ENCODE assay signal across 14 cellular contexts in genomic region chr7:135232720-135233119, GRCh38. TPM values are rescaled to one million over a fixed set of nuclear protein-coding genes. Genes with fewer than 3 reads are reported as not detected.
A peak's percentile ranks its signal among the peaks of the same experiment; 100 is the strongest.
DNase-seq lines count a peak whose midpoint lies in the region; ATAC-seq and TF ChIP-seq lines count a peak whose summit lies in the region.
"Had no signal": no experiment of that assay in that cellular context is flagged by ENCODE, and none has a peak within 500 bp of the region (broad histone marks: within the 10 kb centered on the region; RNA-seq: fewer than 3 reads in every experiment).

No MANE protein-coding gene starts in this region.

- DNase-seq in AG04450 (ENCODE audit: low read depth, low spot score) (no peak), GM12864 (ENCODE audit: low read depth) (no peak), fibroblast of mammary gland (ENCODE audit: low read depth) (no peak), T-cell (no peak), NCI-H774 (lab: John Stamatoyannopoulos, UW) (no peak)
- DNase-seq in CD4-positive, alpha-beta memory T cell = no peak
- DNase-seq in activated naive CD4-positive, alpha-beta T cell treated with anti-CD3 and anti-CD28 coated beads, Interleukin-2, amount 10 ng/mL, durations not matched to agents 7 days and 5 days = no peak
- DNase-seq: NK-92 treated with Interleukin-12 subunit alpha and Interleukin-12 subunit beta, amount 100 ng/mL, for 24 hours had no signal

- H3K27me3 ChIP-seq in AG04450 (ENCODE audit: control insufficient read depth, insufficient read depth, low read length) (no peaks in the 10 kb centered on the region), OCI-LY1 (ENCODE audit: insufficient read depth, low read length) (no peaks in the 10 kb centered on the region)
- H3K27me3 ChIP-seq in CD4-positive, alpha-beta memory T cell (ENCODE audit: insufficient read depth, low read length) = no peaks in the 10 kb centered on the region

- H3K36me3 ChIP-seq in OCI-LY1 (ENCODE audit: insufficient read depth, low read length) = no peaks in the 10 kb centered on the region
- H3K36me3 ChIP-seq in CD4-positive, alpha-beta memory T cell (ENCODE audit: insufficient read depth, low read length) = no peaks in the 10 kb centered on the region

- H3K4me1 ChIP-seq in OCI-LY1 (ENCODE audit: insufficient read depth, low read length, severe bottlenecking) = no peaks in the 10 kb centered on the region
- no peaks in the 10 kb centered on the region for H3K4me1 ChIP-seq in CD4-positive, alpha-beta memory T cell (ENCODE audit: insufficient read depth, low read length)

- no peak overlapping the region for H3K4me3 Mint-ChIP-seq in T-cell
- H3K4me3 Mint-ChIP-seq in CD4-positive, alpha-beta memory T cell = no peak overlapping the region
- no peak overlapping the region for H3K4me3 Mint-ChIP-seq in activated naive CD4-positive, alpha-beta T cell treated with anti-CD3 and anti-CD28 coated beads, Interleukin-2, amount 10 ng/mL, durations not matched to agents 7 days and 5 days

- H3K4me1 Mint-ChIP-seq in T-cell = peaks cover 0 to 5% (median 5%) of the 10 kb centered on the region in 3 donors
- H3K4me1 Mint-ChIP-seq in CD4-positive, alpha-beta memory T cell = peaks cover 0 to 3% (median 1%) of the 10 kb centered on the region in 4 donors
- peaks cover 10% of the 10 kb centered on the region for H3K4me1 Mint-ChIP-seq in activated naive CD4-positive, alpha-beta T cell treated with anti-CD3 and anti-CD28 coated beads, Interleukin-2, amount 10 ng/mL, durations not matched to agents 7 days and 5 days

- no peak for ATAC-seq in T-cell (replicated peaks in 1 of 4)

- H3K9me3 ChIP-seq in AG04450 (ENCODE audit: control insufficient read depth, insufficient read depth, low read length) = peaks cover 5% of the 10 kb centered on the region; the same call in 1 of the 2 replicates
- no peaks in the 10 kb centered on the region for H3K9me3 ChIP-seq in OCI-LY1 (ENCODE audit: low read length)
- no peaks in the 10 kb centered on the region for H3K9me3 ChIP-seq in CD4-positive, alpha-beta memory T cell (ENCODE audit: control insufficient read depth in 1 of 2, low read length in 2 of 2)

- TF ChIP-seq CTCF in AG04450 (IDR thresholded peaks at IDR 0.05; ENCODE audit: low read depth, low read length) (0 out of 2 replicates have a peak, but pooled peaks have one; percentile 6), GM12864 (IDR thresholded peaks at IDR 0.05; ENCODE audit: low read depth, low read length, missing control alignments) (peak; percentile 39), OCI-LY1 (IDR thresholded peaks at IDR 0.05; ENCODE audit: low read length) (peak; percentile 83), fibroblast of mammary gland (conservative IDR thresholded peaks at IDR 0.05; ENCODE audit: control insufficient read depth, insufficient read depth, low read depth, low read length) (peak; percentile 26)

- H3K4me3 ChIP-seq in AG04450 (ENCODE audit: low read depth, low read length) (no peak overlapping the region), GM12864 (ENCODE audit: low read depth, low read length) (no peak overlapping the region), OCI-LY1 (ENCODE audit: low read depth, low read length, poor library complexity, severe bottlenecking) (no peak overlapping the region), fibroblast of mammary gland (ENCODE audit: control insufficient read depth, low read depth, low read length) (no peak overlapping the region)
- no peak overlapping the region for H3K4me3 ChIP-seq in CD4-positive, alpha-beta memory T cell (ENCODE audit: low read length in 2 of 2)

- H3K27me3 Mint-ChIP-seq in T-cell = no peaks in the 10 kb centered on the region
- H3K27me3 Mint-ChIP-seq in CD4-positive, alpha-beta memory T cell = no peaks in the 10 kb centered on the region
- peaks cover 5% of the 10 kb centered on the region for H3K27me3 Mint-ChIP-seq in activated naive CD4-positive, alpha-beta T cell treated with anti-CD3 and anti-CD28 coated beads, Interleukin-2, amount 10 ng/mL, durations not matched to agents 7 days and 5 days

- no peaks in the 10 kb centered on the region for H3F3A ChIP-seq in OCI-LY1 (ENCODE audit: insufficient read depth, low read length)

- H3K27ac Mint-ChIP-seq in T-cell = no peak overlapping the region
- no peak overlapping the region for H3K27ac Mint-ChIP-seq in CD4-positive, alpha-beta memory T cell
- no peak overlapping the region for H3K27ac Mint-ChIP-seq in activated naive CD4-positive, alpha-beta T cell treated with anti-CD3 and anti-CD28 coated beads, Interleukin-2, amount 10 ng/mL, durations not matched to agents 7 days and 5 days

- CTCF ChIA-PET in AG04450 (lab: Charles Lee) (interaction anchor here (0.5 to 1.3 kb wide), 2 partner anchors 42 to 403 kb away, joined by 4 to 6 read pairs; no protein-coding TSS in a partner anchor), T-cell (lab: Charles Lee) (interaction anchor here in 1 of 2 donors (0.6 kb wide), 1 partner anchor 193 kb away, joined by 7 read pairs; no protein-coding TSS in a partner anchor)
- CTCF ChIA-PET in CD4-positive, alpha-beta memory T cell (lab: Charles Lee; ENCODE audit: partially characterized antibody) = no interaction called here
- CTCF ChIA-PET in activated naive CD4-positive, alpha-beta T cell treated with anti-CD3 and anti-CD28 coated beads, Interleukin-2, amount 10 ng/mL, durations not matched to agents 7 days and 5 days (lab: Charles Lee) = no interaction called here

- POLR2A ChIA-PET in AG04450 (lab: Yijun Ruan, JAX) = no interaction called here
- POLR2A ChIA-PET in T-cell (lab: Charles Lee) = no interaction called here
- POLR2A ChIA-PET in CD4-positive, alpha-beta memory T cell (lab: Charles Lee; ENCODE audit: partially characterized antibody) = no interaction called here

- H3K36me3 Mint-ChIP-seq in T-cell = no peaks in the 10 kb centered on the region
- H3K36me3 Mint-ChIP-seq in CD4-positive, alpha-beta memory T cell = no peaks in the 10 kb centered on the region
- H3K36me3 Mint-ChIP-seq in activated naive CD4-positive, alpha-beta T cell treated with anti-CD3 and anti-CD28 coated beads, Interleukin-2, amount 10 ng/mL, durations not matched to agents 7 days and 5 days = no peaks in the 10 kb centered on the region

- no peak overlapping the region for H2AFZ ChIP-seq in OCI-LY1 (ENCODE audit: low read length)

- H3K9me3 Mint-ChIP-seq in T-cell = no peaks in the 10 kb centered on the region
- H3K9me3 Mint-ChIP-seq in CD4-positive, alpha-beta memory T cell = peaks cover 0 to 2% (median 0%) of the 10 kb centered on the region in 8 donors
- no peaks in the 10 kb centered on the region for H3K9me3 Mint-ChIP-seq in activated naive CD4-positive, alpha-beta T cell treated with anti-CD3 and anti-CD28 coated beads, Interleukin-2, amount 10 ng/mL, durations not matched to agents 7 days and 5 days

- H3K79me2 ChIP-seq in OCI-LY1 (ENCODE audit: insufficient read depth, low read length) = no peaks in the 10 kb centered on the region

- no peak overlapping the region for H3K4me2 ChIP-seq in OCI-LY1 (ENCODE audit: low read length)

- no peaks in the 10 kb centered on the region for H3K9me2 ChIP-seq in OCI-LY1 (ENCODE audit: low read depth, low read length)

- no peak overlapping the region for H3K9ac ChIP-seq in OCI-LY1 (ENCODE audit: low read length)

- H4K20me1 ChIP-seq in OCI-LY1 (ENCODE audit: insufficient read depth, low read length) = no peaks in the 10 kb centered on the region

- intact Hi-C loops in CD4-positive, alpha-beta memory T cell (cut with micrococcal nuclease) = no loop called here

- H3K27ac ChIP-seq in AG04450 (ENCODE audit: low read depth, low read length) = no peak overlapping the region
- H3K27ac ChIP-seq in OCI-LY1 (ENCODE audit: low read depth, low read length, poor library complexity, severe bottlenecking) = no peak overlapping the region
- H3K27ac ChIP-seq in CD4-positive, alpha-beta memory T cell (ENCODE audit: low read depth, low read length) = no peak overlapping the region

RNA-seq across cellular contexts. Expression of gene STRA8, which starts 0.9 kb away (rescaled TPM):
- not detected in 2 replicates for polyA plus RNA-seq in AG04450 (2011; rRNA removed)
- not detected in 2 replicates for polyA minus RNA-seq in AG04450 (2011; rRNA and poly(A)+ RNA removed)
- not detected for total RNA-seq in T-cell
- total RNA-seq in CD4-positive, alpha-beta memory T cell = not detected
- not detected for polyA plus RNA-seq in CD4-positive, alpha-beta memory T cell
- total RNA-seq: cardiac septum, fibroblast of lung, LHCN-M2, omental fat pad had no signal
- polyA plus RNA-seq: fibroblast of lung, liver had no signal

RNA-seq across cellular contexts. Expression of gene WDR91, which starts 21.4 kb away (rescaled TPM):
- 6.3 and 6.8 TPM in 2 replicates for polyA plus RNA-seq in AG04450 (2011; rRNA removed)
- 11.6 and 12.2 TPM in 2 replicates for polyA minus RNA-seq in AG04450 (2011; rRNA and poly(A)+ RNA removed)
- total RNA-seq in T-cell = 10 to 100 TPM; 28.1 to 41.2 (median 37.6) TPM
- total RNA-seq in CD4-positive, alpha-beta memory T cell = 10 to 100 TPM; 29.1 to 29.4 TPM
- 1 to 10 TPM; 2.3 to 8.9 TPM for polyA plus RNA-seq in CD4-positive, alpha-beta memory T cell

Comparison
In these comparisons a context has a peak if more than half of its experiments do, and no peak if none do; other contexts are left out.
1. CTCF ChIP-seq: peak in every context shown above with its lines; median percentile 83 in OCI-LY1; 39 in GM12864; 26 in fibroblast of mammary gland; 6 in AG04450.